ENCODE assay signal across 9 cellular contexts in genomic region chr1:211939876-211940468, GRCh38.
DNase-seq lines count a peak whose midpoint lies in the region; ATAC-seq and TF ChIP-seq lines count a peak whose summit lies in the region.
"Had no signal": no experiment of that assay in that cellular context is flagged by ENCODE, and none has a peak within 500 bp of the region (broad histone marks: within the 10 kb centered on the region; RNA-seq: fewer than 3 reads in every experiment).

No MANE protein-coding gene starts in this region.

- no peak for TF ChIP-seq POLR2A in heart left ventricle (IDR thresholded peaks at IDR 0.05)

- H3K27ac Mint-ChIP-seq in activated naive CD8-positive, alpha-beta T cell = peak overlapping the region; percentile 68
- no peak overlapping the region for H3K27ac Mint-ChIP-seq in chondrocyte (ENCODE audit: unreplicated experiment)

- H3K4me3 ChIP-seq in right atrium auricular region = no peak overlapping the region
- H3K4me3 ChIP-seq in heart left ventricle = no peak overlapping the region

- WGBS in heart left ventricle, 4 donors = 87 to 89% (median 88%) methylated on average over 3 of the region's 3 CpGs

- peak; percentile 29 for DNase-seq in COLO829 (ENCODE audit: low spot score)
- no peak for DNase-seq in chondrocyte (ENCODE audit: low spot score)
- DNase-seq in right atrium auricular region (ENCODE audit: low spot score) = no peak
- no peak for DNase-seq in heart left ventricle
- DNase-seq in NCI-H2227 (lab: John Stamatoyannopoulos, UW; ENCODE audit: unreplicated experiment) = no peak
- DNase-seq: NCI-H748 treated with DMSO at 0.1 percent for 48 hours had no signal

- TF ChIP-seq CTCF in chondrocyte (IDR thresholded peaks at IDR 0.05) (no peak), right atrium auricular region (IDR thresholded peaks at IDR 0.05) (no peak), heart left ventricle (IDR thresholded peaks at IDR 0.05) (no peak)

- no peaks in the 10 kb centered on the region for H3K27me3 ChIP-seq in right atrium auricular region
- no peaks in the 10 kb centered on the region for H3K27me3 ChIP-seq in heart left ventricle

- H3K4me1 ChIP-seq in right atrium auricular region (peaks cover 0 to 23% of the 10 kb centered on the region in 2 donors), heart left ventricle (peaks cover 0 to 38% (median 4%) of the 10 kb centered on the region in 12 donors)

- ATAC-seq in GM19372 (IDR thresholded peaks at IDR 0.05; ENCODE audit: low read depth, unreplicated experiment) = peak; percentile 77
- peak; percentile 82 for ATAC-seq in HG03159 (IDR thresholded peaks at IDR 0.05; ENCODE audit: unreplicated experiment)
- no peak for ATAC-seq in heart left ventricle

- H3K9me3 ChIP-seq in right atrium auricular region (no peaks in the 10 kb centered on the region), heart left ventricle (no peaks in the 10 kb centered on the region)

- peaks cover 12% of the 10 kb centered on the region for H3K36me3 Mint-ChIP-seq in activated naive CD8-positive, alpha-beta T cell
- peaks cover 11% of the 10 kb centered on the region for H3K36me3 Mint-ChIP-seq in chondrocyte (ENCODE audit: low read depth)

- no peaks in the 10 kb centered on the region for H3K9me3 Mint-ChIP-seq in activated naive CD8-positive, alpha-beta T cell (ENCODE audit: low read depth)
- no peaks in the 10 kb centered on the region for H3K9me3 Mint-ChIP-seq in chondrocyte (ENCODE audit: low read depth)

- no peak overlapping the region for H3K27ac ChIP-seq in right atrium auricular region
- H3K27ac ChIP-seq in heart left ventricle = no peak overlapping the region

- H3K4me1 Mint-ChIP-seq in activated naive CD8-positive, alpha-beta T cell (ENCODE audit: low read depth) = peaks cover 40% of the 10 kb centered on the region
- no peaks in the 10 kb centered on the region for H3K4me1 Mint-ChIP-seq in chondrocyte (ENCODE audit: low read depth)

- intact Hi-C loops in heart left ventricle (cut with DNase I) = loop anchor here in 9 of 10 donors (5.0 to 10.0 kb wide), 4 partner anchors 243 to 258 kb away; no protein-coding TSS in a partner anchor

- H3K36me3 ChIP-seq in right atrium auricular region (no peaks in the 10 kb centered on the region), heart left ventricle (peaks cover 0 to 28% (median 13%) of the 10 kb centered on the region in 9 donors)

- H3K4me3 Mint-ChIP-seq in activated naive CD8-positive, alpha-beta T cell = peak overlapping the region; percentile 55
- no peak overlapping the region for H3K4me3 Mint-ChIP-seq in chondrocyte (ENCODE audit: unreplicated experiment)

- no peaks in the 10 kb centered on the region for H3K27me3 Mint-ChIP-seq in activated naive CD8-positive, alpha-beta T cell
- no peaks in the 10 kb centered on the region for H3K27me3 Mint-ChIP-seq in chondrocyte (ENCODE audit: low read depth)

Comparison
In these comparisons a context has a peak if more than half of its experiments do, and no peak if none do; other contexts are left out.
1. ATAC-seq: peak in GM19372 (single experiment) and HG03159 (single experiment); none in heart left ventricle (0 of 4).